ENCODE assay signal across 8 cellular contexts in the genomic region with DNA sequence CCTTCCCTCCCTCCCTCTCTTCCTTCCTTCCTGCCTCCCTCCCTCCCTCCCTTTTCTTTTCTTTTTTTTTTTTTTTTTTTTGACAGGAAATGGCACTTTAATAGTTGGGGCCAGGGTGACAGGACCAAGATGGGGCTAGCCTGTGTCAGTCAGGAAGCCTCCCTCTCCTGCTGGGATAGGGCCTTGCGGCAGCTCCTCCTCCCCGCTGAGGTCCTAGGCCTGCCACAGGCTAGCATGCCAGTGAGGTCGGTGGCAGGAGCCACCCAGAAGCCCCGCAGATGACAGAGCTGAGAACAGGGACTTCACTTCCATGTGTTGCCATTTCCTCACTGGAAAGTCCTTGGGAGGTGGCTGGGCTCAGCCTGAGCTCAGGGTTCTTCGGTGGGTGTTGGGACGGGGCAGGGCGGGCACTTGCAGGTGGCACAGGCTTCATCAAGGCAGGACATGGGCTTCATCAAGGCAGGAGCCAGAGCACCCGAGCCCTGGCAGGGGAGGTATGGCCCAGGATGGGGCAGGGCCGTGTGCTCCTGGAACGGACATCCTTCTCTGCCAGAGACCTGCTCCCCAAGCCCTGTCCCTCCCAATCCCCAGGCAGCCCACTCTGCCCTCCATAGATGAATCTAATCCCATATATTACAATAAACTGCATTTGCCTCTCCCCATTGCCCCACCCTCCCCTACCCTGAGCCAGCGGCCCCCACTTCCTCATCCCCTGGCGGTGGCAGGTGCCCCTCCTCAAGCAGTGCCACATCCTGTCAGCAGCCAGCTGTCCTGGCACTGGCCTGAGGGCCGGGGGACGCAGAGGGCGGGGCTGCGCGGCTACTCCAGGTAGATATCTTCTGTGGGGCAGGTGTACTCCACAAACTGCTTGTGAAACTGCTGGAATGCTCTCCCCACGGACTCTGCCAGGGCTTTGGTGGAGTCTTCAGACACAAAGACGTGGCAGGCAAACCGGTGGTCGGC.
DNase-seq lines count a peak whose midpoint lies in the region; ATAC-seq and TF ChIP-seq lines count a peak whose summit lies in the region.
"Not testable (repeated sequence)": the region's sequence is repeated elsewhere in the genome, so short reads cannot be mapped to it uniquely, and the experiment has no call there.

No MANE protein-coding gene starts in this region.

- not testable (repeated sequence) for TF ChIP-seq CTCF in HCT116 (IDR thresholded peaks at IDR 0.05 in 2 of 3, conservative IDR thresholded peaks at IDR 0.05 in 1 of 3; ENCODE audit: borderline replicate concordance in 1 of 3, insufficient read depth in 1 of 3, low read depth in 2 of 3, low read length in 2 of 3); body of pancreas (IDR thresholded peaks at IDR 0.05)

- DNase-seq in CD4-positive, CD25-positive, alpha-beta regulatory T cell; HCT116 (ENCODE audit: low read depth, low spot score); T-helper 17 cell; activated T-cell treated with anti-CD3 and anti-CD28 coated beads, Interleukin-2, amount 50 U/mL, for 4 hours; naive thymus-derived CD4-positive, alpha-beta T cell: not testable (repeated sequence)
- DNase-seq in body of pancreas (peak in 1 of 4 donors; percentile 71), immature natural killer cell (peak; percentile 14 to 63 (median 24))
- peak in 1 of 2 donors; percentile 38 for DNase-seq in stimulated activated naive CD8-positive, alpha-beta T cell treated with anti-CD3 and anti-CD28 coated beads, Interleukin-15, amount 100 ng/mL, for 72 hours

- RAD21 ChIA-PET in HCT116 (lab: Charles Lee; ENCODE audit: low non-redundant PET in 1 of 2, low total read pairs in 2 of 2, uncharacterized antibody in 2 of 2, unreplicated experiment in 2 of 2) = not testable (repeated sequence)

- not testable (repeated sequence) for H3K9ac ChIP-seq in HCT116 (ENCODE audit: low read length)

- H3K9me2 ChIP-seq in HCT116 (ENCODE audit: insufficient read depth) = not testable (repeated sequence)

- H3K4me1 Mint-ChIP-seq in CD4-positive, CD25-positive, alpha-beta regulatory T cell; T-helper 17 cell; activated T-cell treated with anti-CD3 and anti-CD28 coated beads, Interleukin-2, amount 50 U/mL, for 4 hours (ENCODE audit: low read depth); immature natural killer cell; naive thymus-derived CD4-positive, alpha-beta T cell; stimulated activated naive CD8-positive, alpha-beta T cell treated with anti-CD3 and anti-CD28 coated beads, Interleukin-15, amount 100 ng/mL, for 72 hours: not testable (repeated sequence)

- H3K36me3 Mint-ChIP-seq in CD4-positive, CD25-positive, alpha-beta regulatory T cell; T-helper 17 cell (ENCODE audit: low read depth); activated T-cell treated with anti-CD3 and anti-CD28 coated beads, Interleukin-2, amount 50 U/mL, for 4 hours (ENCODE audit: insufficient read depth); immature natural killer cell; naive thymus-derived CD4-positive, alpha-beta T cell: not testable (repeated sequence)

- H3K9me3 ChIP-seq in CD4-positive, CD25-positive, alpha-beta regulatory T cell (ENCODE audit: control insufficient read depth in 2 of 2, low read length in 2 of 2); HCT116 (ENCODE audit: control insufficient read depth in 1 of 2, insufficient read depth in 1 of 2, low read depth in 1 of 2, low read length in 2 of 2); T-helper 17 cell (ENCODE audit: control insufficient read depth, low read length, poor library complexity, severe bottlenecking); body of pancreas; naive thymus-derived CD4-positive, alpha-beta T cell (ENCODE audit: control insufficient read depth in 2 of 3, low read length in 3 of 3): not testable (repeated sequence)

- H3K79me2 ChIP-seq in HCT116 (ENCODE audit: insufficient read depth, low read length) = not testable (repeated sequence)

- POLR2A ChIA-PET in HCT116 (lab: Charles Lee); naive thymus-derived CD4-positive, alpha-beta T cell (lab: Charles Lee): not testable (repeated sequence)

- not testable (repeated sequence) for H3K9me3 Mint-ChIP-seq in CD4-positive, CD25-positive, alpha-beta regulatory T cell; activated T-cell treated with anti-CD3 and anti-CD28 coated beads, Interleukin-2, amount 50 U/mL, for 4 hours; immature natural killer cell; naive thymus-derived CD4-positive, alpha-beta T cell; stimulated activated naive CD8-positive, alpha-beta T cell treated with anti-CD3 and anti-CD28 coated beads, Interleukin-15, amount 100 ng/mL, for 72 hours

- not testable (repeated sequence) for H3K27ac Mint-ChIP-seq in CD4-positive, CD25-positive, alpha-beta regulatory T cell; T-helper 17 cell
- peak overlapping the region in 3 of 6 donors; percentile 34 to 75 (median 67) for H3K27ac Mint-ChIP-seq in immature natural killer cell
- H3K27ac Mint-ChIP-seq in naive thymus-derived CD4-positive, alpha-beta T cell = peak overlapping the region in 1 of 9 donors; percentile 75
- H3K27ac Mint-ChIP-seq in stimulated activated naive CD8-positive, alpha-beta T cell treated with anti-CD3 and anti-CD28 coated beads, Interleukin-15, amount 100 ng/mL, for 72 hours = peak overlapping the region; percentile 80 to 88

- H3K36me3 ChIP-seq in CD4-positive, CD25-positive, alpha-beta regulatory T cell (ENCODE audit: control insufficient read depth, insufficient read depth, low read length); HCT116 (ENCODE audit: control insufficient read depth in 1 of 2, insufficient read depth in 2 of 2, low read length in 2 of 2); body of pancreas (replicated peaks in 1 of 2; ENCODE audit: insufficient read depth in 1 of 2, low read depth in 2 of 2); naive thymus-derived CD4-positive, alpha-beta T cell (ENCODE audit: control insufficient read depth in 2 of 3, insufficient read depth in 3 of 3, low read length in 3 of 3): not testable (repeated sequence)

- H3K4me3 ChIP-seq in CD4-positive, CD25-positive, alpha-beta regulatory T cell (ENCODE audit: low read depth, low read length); HCT116 (replicated peaks in 1 of 2; ENCODE audit: low read depth in 1 of 2, low read length in 2 of 2); body of pancreas; naive thymus-derived CD4-positive, alpha-beta T cell (ENCODE audit: low read length): not testable (repeated sequence)

- H3K27me3 ChIP-seq in CD4-positive, CD25-positive, alpha-beta regulatory T cell (ENCODE audit: control insufficient read depth, insufficient read depth, low read length); HCT116 (ENCODE audit: insufficient read depth, low read length); body of pancreas; naive thymus-derived CD4-positive, alpha-beta T cell (ENCODE audit: control insufficient read depth in 2 of 2, insufficient read depth in 2 of 2, low read length in 2 of 2): not testable (repeated sequence)

- not testable (repeated sequence) for H3K27me3 Mint-ChIP-seq in CD4-positive, CD25-positive, alpha-beta regulatory T cell; T-helper 17 cell; immature natural killer cell (ENCODE audit: low read depth in 3 of 3); naive thymus-derived CD4-positive, alpha-beta T cell; stimulated activated naive CD8-positive, alpha-beta T cell treated with anti-CD3 and anti-CD28 coated beads, Interleukin-15, amount 100 ng/mL, for 72 hours
- peaks cover 12% of the 10 kb centered on the region for H3K27me3 Mint-ChIP-seq in activated T-cell treated with anti-CD3 and anti-CD28 coated beads, Interleukin-2, amount 50 U/mL, for 4 hours (ENCODE audit: low read depth)

- not testable (repeated sequence) for H3K4me1 ChIP-seq in CD4-positive, CD25-positive, alpha-beta regulatory T cell (ENCODE audit: control insufficient read depth, insufficient read depth, low read length, poor library complexity, severe bottlenecking); HCT116 (ENCODE audit: control insufficient read depth in 1 of 2, insufficient read depth in 2 of 2, low read length in 2 of 2); body of pancreas; naive thymus-derived CD4-positive, alpha-beta T cell (ENCODE audit: control insufficient read depth in 2 of 2, insufficient read depth in 2 of 2, low read length in 2 of 2)

- H4K20me1 ChIP-seq in HCT116 (ENCODE audit: insufficient read depth) = not testable (repeated sequence)

- BruUV-seq in HCT116 (replicated peaks; lab: Mats Ljungman, UMichigan) = not testable (repeated sequence)

- TF ChIP-seq POLR2A in HCT116 (IDR thresholded peaks at IDR 0.05; ENCODE audit: borderline replicate concordance, extremely low read depth, insufficient read depth, insufficient read length); body of pancreas (IDR thresholded peaks at IDR 0.05): not testable (repeated sequence)

- H2AFZ ChIP-seq in HCT116 (ENCODE audit: low read depth, low read length, poor library complexity, severe bottlenecking) = not testable (repeated sequence)

- peak overlapping the region in 1 of 4 donors; percentile 24 for H3K4me3 Mint-ChIP-seq in CD4-positive, CD25-positive, alpha-beta regulatory T cell
- H3K4me3 Mint-ChIP-seq in T-helper 17 cell; activated T-cell treated with anti-CD3 and anti-CD28 coated beads, Interleukin-2, amount 50 U/mL, for 4 hours: not testable (repeated sequence)
- peak overlapping the region in 3 of 5 donors; percentile 50 to 68 (median 63) for H3K4me3 Mint-ChIP-seq in immature natural killer cell
- peak overlapping the region in 2 of 10 donors; percentile 44 to 48 for H3K4me3 Mint-ChIP-seq in naive thymus-derived CD4-positive, alpha-beta T cell
- H3K4me3 Mint-ChIP-seq in stimulated activated naive CD8-positive, alpha-beta T cell treated with anti-CD3 and anti-CD28 coated beads, Interleukin-15, amount 100 ng/mL, for 72 hours = peak overlapping the region in 1 of 2 donors; percentile 59

- TF ChIP-seq RAD21 in HCT116 (IDR thresholded peaks at IDR 0.05; ENCODE audit: low read depth) = not testable (repeated sequence)

- not testable (repeated sequence) for H3K4me2 ChIP-seq in HCT116 (ENCODE audit: low read length)

- ATAC-seq in CD4-positive, CD25-positive, alpha-beta regulatory T cell (ENCODE audit: low read depth in 2 of 2) = peak; percentile 67 to 70
- ATAC-seq in HCT116 (peak; percentile 84), T-helper 17 cell (peak; percentile 63), body of pancreas (peak; percentile 99)
- peak; percentile 63 to 65 for ATAC-seq in activated T-cell treated with anti-CD3 and anti-CD28 coated beads, Interleukin-2, amount 50 U/mL, for 4 hours
- peak; percentile 67 for ATAC-seq in naive thymus-derived CD4-positive, alpha-beta T cell
- peak; percentile 84 for ATAC-seq in stimulated activated naive CD8-positive, alpha-beta T cell treated with anti-CD3 and anti-CD28 coated beads, Interleukin-15, amount 100 ng/mL, for 72 hours

- CTCF ChIA-PET in HCT116 (lab: Charles Lee); naive thymus-derived CD4-positive, alpha-beta T cell (lab: Charles Lee): not testable (repeated sequence)

- WGBS in body of pancreas, 2 donors = 32% methylated on average over 4 of the region's 21 CpGs; no CpG with 5 or more reads in 1 of the 2 donors

- not testable (repeated sequence) for H3K27ac ChIP-seq in CD4-positive, CD25-positive, alpha-beta regulatory T cell (ENCODE audit: insufficient read depth, low read length, poor library complexity, severe bottlenecking); HCT116 (ENCODE audit: low read depth, low read length); body of pancreas; naive thymus-derived CD4-positive, alpha-beta T cell (ENCODE audit: low read depth, low read length)

- intact Hi-C loops in HCT116 (cut with micrococcal nuclease); body of pancreas (cut with DNase I); naive thymus-derived CD4-positive, alpha-beta T cell (cut with micrococcal nuclease): not testable (repeated sequence)
